Comparison of ENCODE assay signal across 1 cellular context in the genomic region with DNA sequence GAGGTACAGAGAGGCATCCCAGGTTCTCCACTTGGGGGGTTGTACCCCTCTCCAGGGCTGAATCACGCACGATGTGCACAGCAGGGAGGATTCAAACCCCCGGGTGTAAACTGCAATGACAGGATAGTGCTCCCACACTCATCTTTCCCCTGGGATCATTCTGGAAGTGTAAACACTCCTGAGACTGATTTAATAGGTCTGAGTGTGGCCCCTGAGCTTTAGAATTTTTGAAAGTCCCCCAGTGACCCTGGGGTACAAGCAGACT.
TF ChIP-seq lines count a peak whose summit lies in the region.

No MANE protein-coding gene starts in this region.

TF ChIP-seq in A549, 52 proteins besides CTCF, POLR2A, EP300 and RAD21:
- TF ChIP-seq ZSCAN20 (CRISPR knock-in tag; IDR thresholded peaks at IDR 0.05) (no peak), HOXA7 (CRISPR knock-in tag; IDR thresholded peaks at IDR 0.05) (no peak), BCL3 (IDR thresholded peaks at IDR 0.05) (no peak), JUNB (IDR thresholded peaks at IDR 0.05) (no peak), SMC3 (IDR thresholded peaks at IDR 0.05) (no peak), ZFP36 (IDR thresholded peaks at IDR 0.05; ENCODE audit: borderline replicate concordance, partially characterized antibody) (no peak), NR3C1 (IDR thresholded peaks at IDR 0.05) (no peak), MYC (IDR thresholded peaks at IDR 0.05; ENCODE audit: borderline replicate concordance, low read length) (no peak), NFE2L2 (conservative IDR thresholded peaks at IDR 0.05; ENCODE audit: low read length) (no peak), ESRRA (IDR thresholded peaks at IDR 0.05; ENCODE audit: borderline replicate concordance, low read length) (no peak), PBX3 (IDR thresholded peaks at IDR 0.05) (no peak), MAZ (IDR thresholded peaks at IDR 0.05; ENCODE audit: borderline replicate concordance, low read depth, low read length) (no peak), SREBF2 (IDR thresholded peaks at IDR 0.05) (no peak), TFCP2L1 (CRISPR knock-in tag; IDR thresholded peaks at IDR 0.05) (no peak), FOXS1 (CRISPR knock-in tag; IDR thresholded peaks at IDR 0.05) (no peak), FOSL2 (IDR thresholded peaks at IDR 0.05) (no peak), FOSL2 (CRISPR knock-in tag; IDR thresholded peaks at IDR 0.05) (no peak), HES2 (IDR thresholded peaks at IDR 0.05) (no peak)
- TF ChIP-seq, protein P1, sequence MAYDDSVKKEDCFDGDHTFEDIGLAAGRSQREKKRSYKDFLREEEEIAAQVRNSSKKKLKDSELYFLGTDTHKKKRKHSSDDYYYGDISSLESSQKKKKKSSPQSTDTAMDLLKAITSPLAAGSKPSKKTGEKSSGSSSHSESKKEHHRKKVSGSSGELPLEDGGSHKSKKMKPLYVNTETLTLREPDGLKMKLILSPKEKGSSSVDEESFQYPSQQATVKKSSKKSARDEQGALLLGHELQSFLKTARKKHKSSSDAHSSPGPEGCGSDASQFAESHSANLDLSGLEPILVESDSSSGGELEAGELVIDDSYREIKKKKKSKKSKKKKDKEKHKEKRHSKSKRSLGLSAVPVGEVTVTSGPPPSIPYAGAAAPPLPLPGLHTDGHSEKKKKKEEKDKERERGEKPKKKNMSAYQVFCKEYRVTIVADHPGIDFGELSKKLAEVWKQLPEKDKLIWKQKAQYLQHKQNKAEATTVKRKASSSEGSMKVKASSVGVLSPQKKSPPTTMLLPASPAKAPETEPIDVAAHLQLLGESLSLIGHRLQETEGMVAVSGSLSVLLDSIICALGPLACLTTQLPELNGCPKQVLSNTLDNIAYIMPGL (CRISPR knock-in tag; IDR thresholded peaks at IDR 0.05; ENCODE audit: borderline replicate concordance) = no peak
